ENCODE assay signal across 24 cellular contexts in the genomic region with DNA sequence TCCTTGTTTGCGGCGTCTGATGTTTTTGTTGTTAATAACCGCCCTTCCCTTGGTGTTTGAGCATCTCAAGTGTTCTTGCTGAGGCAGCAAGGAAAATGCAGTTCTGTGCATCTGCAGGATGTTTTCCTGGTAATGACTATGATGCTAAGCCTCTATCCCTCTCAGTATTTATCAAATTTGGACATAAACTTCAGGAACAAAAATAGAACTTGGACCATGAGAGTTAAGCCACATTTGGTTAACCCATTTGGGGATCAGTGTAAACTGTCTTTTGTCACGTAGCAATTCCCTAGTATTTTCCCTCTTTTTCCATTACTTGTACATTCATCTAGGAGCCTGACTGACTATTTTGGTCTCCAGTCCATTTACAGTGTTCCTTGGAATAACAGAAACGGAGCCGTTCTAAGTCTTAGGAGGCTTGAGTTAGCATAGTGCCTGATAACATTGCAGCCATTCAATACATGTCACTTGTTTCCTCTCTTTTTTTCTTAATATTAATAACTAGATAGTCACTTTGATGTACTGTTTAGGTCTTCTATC.
"Had no signal": no experiment of that assay in that cellular context is flagged by ENCODE, and none has a peak within 500 bp of the region (broad histone marks: within the 10 kb centered on the region; RNA-seq: fewer than 3 reads in every experiment).

No MANE protein-coding gene starts in this region.

- H3K4me1 ChIP-seq: body of pancreas, parathyroid adenoma, right lobe of liver, suprapubic skin, uterus had no signal

- H3K9me3 ChIP-seq: body of pancreas, neutrophil, right lobe of liver, stomach, suprapubic skin, uterus had no signal

- ATAC-seq: body of pancreas; right lobe of liver; stimulated activated memory B cell treated with anti-CD40 and anti-IgM and Interleukin-4, amounts not matched to agents 10 μg/mL and 1 μg/mL and 100 μg/mL, for 72 hours; WTC11 had no signal

- H3K27ac ChIP-seq: body of pancreas, cardiac muscle cell, neutrophil, parathyroid adenoma, right lobe of liver, suprapubic skin had no signal

- H3K36me3 ChIP-seq: cardiac muscle cell, neutrophil, right lobe of liver, stomach, suprapubic skin, uterus had no signal

- H3K4me3 ChIP-seq: body of pancreas, cardiac muscle cell, right lobe of liver, smooth muscle cell, stomach, suprapubic skin, uterus had no signal

- H3K27me3 ChIP-seq: body of pancreas, cardiac muscle cell, neutrophil, right lobe of liver, stomach, suprapubic skin, uterus had no signal

- DNase-seq: activated CD4-positive, alpha-beta T cell treated with anti-CD3 and anti-CD28 coated beads, Interleukin-2, amount 50 U/mL, for 4 hours; activated CD8-positive, alpha-beta memory T cell treated with anti-CD3 and anti-CD28 coated beads for 24 hours; activated CD8-positive, alpha-beta memory T cell treated with anti-CD3 and anti-CD28 coated beads, Interleukin-2, amount 50 U/mL, for 4 hours; activated naive CD4-positive, alpha-beta T cell; activated naive CD8-positive, alpha-beta T cell treated with anti-CD3 and anti-CD28 coated beads, Interleukin-2, amount 10 ng/mL, durations not matched to agents 7 days and 5 days; activated T-cell treated with anti-CD3 and anti-CD28 coated beads, Interleukin-2, amount 50 U/mL, for 24 hours; amygdala; body of pancreas; effector CD8-positive, alpha-beta T cell; erythroblast; immature natural killer cell; right lobe of liver; stimulated activated CD4-positive, alpha-beta T cell treated with anti-CD3 and anti-CD28 coated beads, Interleukin-15, amount 100 ng/mL, for 24 hours; stomach; T-helper 9 cell; trophoblast cell; uterus had no signal
